Comparison of ENCODE assay signal across 18 cellular contexts in genomic region chr3:133468251-133468721, GRCh38.
A peak's percentile ranks its signal among the peaks of the same experiment; 100 is the strongest.
DNase-seq lines count a peak whose midpoint lies in the region; ATAC-seq and TF ChIP-seq lines count a peak whose summit lies in the region.
"Had no signal": no experiment of that assay in that cellular context is flagged by ENCODE, and none has a peak within 500 bp of the region (broad histone marks: within the 10 kb centered on the region; RNA-seq: fewer than 3 reads in every experiment).

No MANE protein-coding gene starts in this region.

- H3F3A ChIP-seq in GM23248 (ENCODE audit: insufficient read depth), result no peaks in the 10 kb centered on the region

- H3K9me3 Mint-ChIP-seq in activated B cell treated with CpG ODN at 0.5 μM for 24 hours, result no peaks in the 10 kb centered on the region
- H3K9me3 Mint-ChIP-seq: activated CD4-positive, alpha-beta T cell treated with anti-CD3 and anti-CD28 coated beads, Interleukin-2, amount 10 ng/mL, durations not matched to agents 24 days and 14 days; GM23338; T-helper 2 cell treated with Interferon-gamma antibody and Interleukin-4, amounts not matched to agents 5 μg/mL and 100 μg/mL, for 36 hours had no signal

- peaks cover 69% of the 10 kb centered on the region for H3K4me1 Mint-ChIP-seq in activated B cell treated with CpG ODN at 0.5 μM for 24 hours

- H3K9ac ChIP-seq in GM23248, result no peak overlapping the region
- H3K9ac ChIP-seq: neural progenitor cell had no signal

- no peaks in the 10 kb centered on the region for H3K9me2 ChIP-seq in GM23248 (ENCODE audit: insufficient read depth)

- no peaks in the 10 kb centered on the region for H3K4me1 ChIP-seq in GM23248 (ENCODE audit: insufficient read depth)

- no peak overlapping the region for H3K4me3 Mint-ChIP-seq in activated B cell treated with CpG ODN at 0.5 μM for 24 hours
- H3K4me3 Mint-ChIP-seq: activated CD4-positive, alpha-beta T cell treated with anti-CD3 and anti-CD28 coated beads, Interleukin-2, amount 10 ng/mL, durations not matched to agents 24 days and 14 days; GM23338; neural progenitor cell; T-helper 2 cell treated with Interferon-gamma antibody and Interleukin-4, amounts not matched to agents 5 μg/mL and 100 μg/mL, for 36 hours had no signal

- H2AFZ ChIP-seq in GM23248, result no peak overlapping the region
- H2AFZ ChIP-seq: GM23338, hepatocyte, neural progenitor cell had no signal

- ATAC-seq in activated B cell treated with CpG ODN at 0.5 μM for 24 hours (ENCODE audit: low read depth) (no peak), sciatic nerve (peak; percentile 8), GM21515 (IDR thresholded peaks at IDR 0.05; ENCODE audit: unreplicated experiment) (no peak), GM21528 (IDR thresholded peaks at IDR 0.05; ENCODE audit: low FRiP score, unreplicated experiment) (no peak)
- ATAC-seq: GM23338 had no signal

- no peak for TF ChIP-seq CTCF in GM10266 (IDR thresholded peaks at IDR 0.05; ENCODE audit: control insufficient read depth, insufficient read depth, low read depth, missing control alignments)
- TF ChIP-seq CTCF in activated B cell treated with CpG ODN at 0.5 μM for 24 hours (IDR thresholded peaks at IDR 0.05), result no peak

- peak overlapping the region; percentile 60 for H3K27ac Mint-ChIP-seq in activated B cell treated with CpG ODN at 0.5 μM for 24 hours
- H3K27ac Mint-ChIP-seq: activated CD4-positive, alpha-beta T cell treated with anti-CD3 and anti-CD28 coated beads, Interleukin-2, amount 10 ng/mL, durations not matched to agents 24 days and 14 days; GM23338; neural progenitor cell; T-helper 2 cell treated with Interferon-gamma antibody and Interleukin-4, amounts not matched to agents 5 μg/mL and 100 μg/mL, for 36 hours had no signal

- intact Hi-C loops in activated B cell treated with CpG ODN at 0.5 μM for 24 hours (cut with micrococcal nuclease), result no loop called here
- intact Hi-C loops in sciatic nerve (cut with DNase I), result no loop called here

- POLR2A ChIA-PET in activated B cell treated with CpG ODN at 0.5 μM for 24 hours (lab: Charles Lee), result interaction anchor here (1.1 to 9.0 kb wide), 3 partner anchors 20 to 104 kb away, joined by 3 to 98 read pairs (median 33); partner anchors contain the start of gene CDV3

- H3K9me3 ChIP-seq in GM23248 (ENCODE audit: low read depth), result no peaks in the 10 kb centered on the region

- H3K36me3 ChIP-seq in GM23248 (ENCODE audit: low read depth), result no peaks in the 10 kb centered on the region
- H3K36me3 ChIP-seq: neural progenitor cell had no signal

- DNase-seq in GM10266 (ENCODE audit: extremely low spot score) (peak; percentile 22), GM23248 (peak; percentile 28), activated B cell treated with CpG ODN at 0.5 μM for 24 hours (no peak), sciatic nerve (ENCODE audit: low spot score) (no peak), middle frontal gyrus (ENCODE audit: extremely low spot score, low spot score) (no peak)
- DNase-seq: activated CD4-positive, alpha-beta T cell treated with anti-CD3 and anti-CD28 coated beads, Interleukin-2, amount 10 ng/mL, durations not matched to agents 24 days and 14 days; C1 segment of cervical spinal cord; caudate nucleus; effector CD4-positive, alpha-beta T cell; mesendoderm; NCI-H446 treated with DMSO at 0.1 percent for 48 hours; retina had no signal

- no peak overlapping the region for H3K4me2 ChIP-seq in GM23248 (ENCODE audit: unreplicated experiment)
- H3K4me2 ChIP-seq: GM23338, hepatocyte, neural progenitor cell had no signal

- no peaks in the 10 kb centered on the region for H3K27me3 ChIP-seq in GM23248 (replicated peaks; ENCODE audit: insufficient read depth)
- H3K27me3 ChIP-seq: hepatocyte had no signal

- no peak overlapping the region for H3K4me3 ChIP-seq in GM23248
- H3K4me3 ChIP-seq: GM23338, hepatocyte, neural progenitor cell had no signal

- no peaks in the 10 kb centered on the region for H4K20me1 ChIP-seq in GM23248 (ENCODE audit: insufficient read depth)

- H3K79me2 ChIP-seq in GM23248 (ENCODE audit: insufficient read depth), result no peaks in the 10 kb centered on the region
- H3K79me2 ChIP-seq: hepatocyte had no signal

- CTCF ChIA-PET in activated B cell treated with CpG ODN at 0.5 μM for 24 hours (lab: Charles Lee), result interaction anchor here (1.0 to 2.6 kb wide), 4 partner anchors 20 to 107 kb away, joined by 3 to 9 read pairs (median 3); no protein-coding TSS in a partner anchor

- in situ Hi-C loops in GM23248 (cut with MboI), result loop anchor here (25.0 kb wide), 1 partner anchor 344 kb away; the partner anchor contains the start of gene SRPRB

- H3K27me3 Mint-ChIP-seq in activated B cell treated with CpG ODN at 0.5 μM for 24 hours, result no peaks in the 10 kb centered on the region
- H3K27me3 Mint-ChIP-seq: activated CD4-positive, alpha-beta T cell treated with anti-CD3 and anti-CD28 coated beads, Interleukin-2, amount 10 ng/mL, durations not matched to agents 24 days and 14 days had no signal

- no peak overlapping the region for H3K27ac ChIP-seq in GM23248
- H3K27ac ChIP-seq: hepatocyte, neural progenitor cell had no signal

- WGBS in GM23248 (ENCODE audit: low coverage in 1 of 2, low lambda C conversion rate in 2 of 2, missing lambda C conversion rate in 2 of 2), 2 experiments, result 58 to 61% methylated on average over 3 of the region's 3 CpGs

- no peaks in the 10 kb centered on the region for H3K36me3 Mint-ChIP-seq in activated B cell treated with CpG ODN at 0.5 μM for 24 hours (ENCODE audit: low read depth)
- H3K36me3 Mint-ChIP-seq: neural progenitor cell had no signal

Comparison
In these comparisons a context has a peak if more than half of its experiments do, and no peak if none do; other contexts are left out.
1. DNase-seq: peak in GM10266 (single experiment) and GM23248 (single experiment); none in activated B cell treated with CpG ODN at 0.5 μM for 24 hours (single experiment), sciatic nerve (single experiment) and middle frontal gyrus (single experiment).